1 cellular context compared by ENCODE assay signal in genomic region chr9:133149130-133150015, GRCh38.
A peak's percentile ranks its signal among the peaks of the same experiment; 100 is the strongest.
TF ChIP-seq lines count a peak whose summit lies in the region.

No MANE protein-coding gene starts in this region.

TF ChIP-seq in K562, 482 proteins besides CTCF, POLR2A, EP300 and RAD21 (continued from another document and continues in another):
- TF ChIP-seq CEBPZ (IDR thresholded peaks at IDR 0.05; ENCODE audit: borderline replicate concordance, low read depth, low read length) (no peak), RBFOX2 (IDR thresholded peaks at IDR 0.05; ENCODE audit: low read depth, low read length) (peak; percentile 88), ZNF282 (CRISPR knock-in tag; IDR thresholded peaks at IDR 0.05) (0 out of 2 replicates have a peak, but pooled peaks have one; percentile 86), RBM34 (IDR thresholded peaks at IDR 0.05; ENCODE audit: borderline replicate concordance, insufficient read depth, low read length) (no peak), ZNF263 (CRISPR knock-in tag; IDR thresholded peaks at IDR 0.05; ENCODE audit: borderline replicate concordance) (peak; percentile 69; the same call in 1 of the 2 replicates), SAFB (IDR thresholded peaks at IDR 0.05; ENCODE audit: borderline replicate concordance, low read depth, low read length) (peak; percentile 62; the same call in 1 of the 2 replicates), CCNT2 (IDR thresholded peaks at IDR 0.05; ENCODE audit: borderline replicate concordance, extremely low read depth, insufficient read length, low read depth, low read length) (peak; percentile 97), OTX1 (CRISPR knock-in tag; IDR thresholded peaks at IDR 0.05) (no peak), TAL1 (IDR thresholded peaks at IDR 0.05) (no peak), FOS (IDR thresholded peaks at IDR 0.05; ENCODE audit: extremely low read depth, insufficient read length) (no peak), JUND (IDR thresholded peaks at IDR 0.05; ENCODE audit: borderline replicate concordance, low read depth, low read length) (0 out of 2 replicates have a peak, but pooled peaks have one; percentile 49), JUND (tag; IDR thresholded peaks at IDR 0.05; ENCODE audit: borderline replicate concordance, low read depth, low read length) (no peak), E2F1 (CRISPR knock-in tag; IDR thresholded peaks at IDR 0.05) (peak; percentile 85), KHSRP (IDR thresholded peaks at IDR 0.05) (0 out of 2 replicates have a peak, but pooled peaks have one; percentile 25), MCM5 (IDR thresholded peaks at IDR 0.05; ENCODE audit: low read depth) (no peak), RREB1 (CRISPR knock-in tag; IDR thresholded peaks at IDR 0.05) (peak; percentile 87), ZNF324 (CRISPR knock-in tag; IDR thresholded peaks at IDR 0.05) (peak; percentile 47; the same call in 1 of the 2 replicates), BRD4 (IDR thresholded peaks at IDR 0.05) (no peak), NR4A1 (CRISPR knock-in tag; IDR thresholded peaks at IDR 0.05) (peak; percentile 75; the same call in 1 of the 2 replicates), NR4A1 (tag; IDR thresholded peaks at IDR 0.05) (peak; percentile 85), SIRT6 (IDR thresholded peaks at IDR 0.05; ENCODE audit: low read depth, low read length) (no peak), ZNF274 (IDR thresholded peaks at IDR 0.05; ENCODE audit: borderline replicate concordance, low read depth, low read length) (no peak), DMBX1 (CRISPR knock-in tag; IDR thresholded peaks at IDR 0.05; ENCODE audit: borderline replicate concordance) (peak; percentile 97), ZNF75A (CRISPR knock-in tag; IDR thresholded peaks at IDR 0.05) (no peak), ZNF76 (CRISPR knock-in tag; IDR thresholded peaks at IDR 0.05; ENCODE audit: borderline replicate concordance) (peak; percentile 86), ZNF609 (CRISPR knock-in tag; IDR thresholded peaks at IDR 0.05; ENCODE audit: borderline replicate concordance) (peak; percentile 61; the same call in 1 of the 2 replicates), PRMT5 (CRISPR knock-in tag; IDR thresholded peaks at IDR 0.05) (no peak), CBFA2T2 (conservative IDR thresholded peaks at IDR 0.05) (peak; percentile 24; the same call in 1 of the 2 replicates), ZNF224 (CRISPR knock-in tag; IDR thresholded peaks at IDR 0.05) (0 out of 2 replicates have a peak, but pooled peaks have one; percentile 58), NEUROD1 (IDR thresholded peaks at IDR 0.05; ENCODE audit: borderline replicate concordance, low read depth, low read length, partially characterized antibody) (peak; percentile 67), VEZF1 (CRISPR knock-in tag; IDR thresholded peaks at IDR 0.05) (peak; percentile 96), HSF4 (CRISPR knock-in tag; IDR thresholded peaks at IDR 0.05; ENCODE audit: borderline replicate concordance) (no peak), PTTG1 (tag; IDR thresholded peaks at IDR 0.05; ENCODE audit: low read depth) (no peak), XRCC4 (IDR thresholded peaks at IDR 0.05; ENCODE audit: extremely low read depth, insufficient read depth, insufficient read length) (no peak)
- TF ChIP-seq, protein P1, sequence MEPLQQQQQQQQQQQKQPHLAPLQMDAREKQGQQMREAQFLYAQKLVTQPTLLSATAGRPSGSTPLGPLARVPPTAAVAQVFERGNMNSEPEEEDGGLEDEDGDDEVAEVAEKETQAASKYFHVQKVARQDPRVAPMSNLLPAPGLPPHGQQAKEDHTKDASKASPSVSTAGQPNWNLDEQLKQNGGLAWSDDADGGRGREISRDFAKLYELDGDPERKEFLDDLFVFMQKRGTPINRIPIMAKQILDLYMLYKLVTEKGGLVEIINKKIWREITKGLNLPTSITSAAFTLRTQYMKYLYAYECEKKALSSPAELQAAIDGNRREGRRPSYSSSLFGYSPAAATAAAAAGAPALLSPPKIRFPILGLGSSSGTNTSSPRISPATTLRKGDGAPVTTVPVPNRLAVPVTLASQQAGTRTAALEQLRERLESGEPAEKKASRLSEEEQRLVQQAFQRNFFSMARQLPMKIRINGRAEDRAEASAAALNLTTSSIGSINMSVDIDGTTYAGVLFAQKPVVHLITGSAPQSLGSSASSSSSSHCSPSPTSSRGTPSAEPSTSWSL (CRISPR knock-in tag; IDR thresholded peaks at IDR 0.05; ENCODE audit: borderline replicate concordance): peak; percentile 52; the same call in 1 of the 2 replicates
- TF ChIP-seq, protein P2, sequence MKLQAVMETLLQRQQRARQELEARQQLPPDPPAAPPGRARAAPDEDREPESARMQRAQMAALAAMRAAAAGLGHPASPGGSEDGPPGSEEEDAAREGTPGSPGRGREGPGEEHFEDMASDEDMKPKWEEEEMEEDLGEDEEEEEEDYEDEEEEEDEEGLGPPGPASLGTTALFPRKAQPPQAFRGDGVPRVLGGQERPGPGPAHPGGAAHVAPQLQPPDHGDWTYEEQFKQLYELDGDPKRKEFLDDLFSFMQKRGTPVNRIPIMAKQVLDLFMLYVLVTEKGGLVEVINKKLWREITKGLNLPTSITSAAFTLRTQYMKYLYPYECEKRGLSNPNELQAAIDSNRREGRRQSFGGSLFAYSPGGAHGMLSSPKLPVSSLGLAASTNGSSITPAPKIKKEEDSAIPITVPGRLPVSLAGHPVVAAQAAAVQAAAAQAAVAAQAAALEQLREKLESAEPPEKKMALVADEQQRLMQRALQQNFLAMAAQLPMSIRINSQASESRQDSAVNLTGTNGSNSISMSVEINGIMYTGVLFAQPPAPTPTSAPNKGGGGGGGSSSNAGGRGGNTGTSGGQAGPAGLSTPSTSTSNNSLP (IDR thresholded peaks at IDR 0.05; ENCODE audit: borderline replicate concordance, low read depth, low read length): no peak
- TF ChIP-seq, protein P3, sequence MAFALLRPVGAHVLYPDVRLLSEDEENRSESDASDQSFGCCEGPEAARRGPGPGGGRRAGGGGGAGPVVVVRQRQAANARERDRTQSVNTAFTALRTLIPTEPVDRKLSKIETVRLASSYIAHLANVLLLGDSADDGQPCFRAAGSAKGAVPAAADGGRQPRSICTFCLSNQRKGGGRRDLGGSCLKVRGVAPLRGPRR (CRISPR knock-in tag; IDR thresholded peaks at IDR 0.05): no peak
- TF ChIP-seq, protein P4, sequence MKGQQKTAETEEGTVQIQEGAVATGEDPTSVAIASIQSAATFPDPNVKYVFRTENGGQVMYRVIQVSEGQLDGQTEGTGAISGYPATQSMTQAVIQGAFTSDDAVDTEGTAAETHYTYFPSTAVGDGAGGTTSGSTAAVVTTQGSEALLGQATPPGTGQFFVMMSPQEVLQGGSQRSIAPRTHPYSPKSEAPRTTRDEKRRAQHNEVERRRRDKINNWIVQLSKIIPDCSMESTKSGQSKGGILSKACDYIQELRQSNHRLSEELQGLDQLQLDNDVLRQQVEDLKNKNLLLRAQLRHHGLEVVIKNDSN (CRISPR knock-in tag; IDR thresholded peaks at IDR 0.05): peak; percentile 94
